Comparison of ENCODE assay signal across 1 cellular context in genomic region chr9:4544714-4545113, GRCh38. TPM values are rescaled to one million over a fixed set of nuclear protein-coding genes. Genes with fewer than 3 reads are reported as not detected.
"Had no signal": no experiment of that assay in that cellular context is flagged by ENCODE, and none has a peak within 500 bp of the region (broad histone marks: within the 10 kb centered on the region; RNA-seq: fewer than 3 reads in every experiment).

No MANE protein-coding gene starts in this region.

RNA-seq across cellular contexts. Expression of gene SLC1A1, which starts 54.4 kb away (rescaled TPM):
- total RNA-seq: activated T-helper 2 cell treated with anti-CD3 and anti-CD28 coated beads, Interferon-gamma antibody, Interleukin-2, Interleukin-4, amounts not matched to agents 10 μg/mL and 5 μg/mL and 100 μg/mL, durations not matched to agents 14 hours and 24 hours and 36 hours had no signal
